23 cellular contexts compared by ENCODE assay signal in genomic region chr1:160239582-160240299, GRCh38. TPM values are rescaled to one million over a fixed set of nuclear protein-coding genes. Genes with fewer than 3 reads are reported as not detected.
DNase-seq lines count a peak whose midpoint lies in the region; ATAC-seq, FAIRE-seq and TF ChIP-seq lines count a peak whose summit lies in the region.
"Had no signal": no experiment of that assay in that cellular context is flagged by ENCODE, and none has a peak within 500 bp of the region (broad histone marks: within the 10 kb centered on the region; RNA-seq: fewer than 3 reads in every experiment).

No MANE protein-coding gene starts in this region.

- H3K79me2 ChIP-seq in GM12878 (ENCODE audit: control insufficient read depth, insufficient read depth, low read length) = no peaks in the 10 kb centered on the region; the same call in none of the 2 replicates

- no peak for FAIRE-seq in GM12878 (lab: Jason Lieb, UNC)
- FAIRE-seq: GM19239 had no signal

- no peak for ATAC-seq in GM12878
- no peak for ATAC-seq in psoas muscle

- CTCF ChIA-PET in A673 (lab: Charles Lee) = interaction anchor here (0.8 kb wide), 1 partner anchor 12 kb away, joined by 3 read pairs; no protein-coding TSS in a partner anchor
- CTCF ChIA-PET in GM12878 (lab: Yijun Ruan, JAX) = interaction anchor here (0.6 to 7.2 kb wide), 10 partner anchors 9 to 138 kb away, joined by 3 to 116 read pairs (median 6); no protein-coding TSS in a partner anchor

- RAD21 ChIA-PET in GM12878 (lab: Charles Lee; ENCODE audit: unreplicated experiment) = interaction anchor here (2.2 to 6.3 kb wide), 3 partner anchors 12 to 46 kb away, joined by 6 to 31 read pairs (median 8); no protein-coding TSS in a partner anchor

- peak overlapping the region; percentile 56 for H3K27ac Mint-ChIP-seq in mesothelial cell of epicardium

- POLR2A ChIA-PET in A673 (lab: Charles Lee; ENCODE audit: low non-redundant PET) = no interaction called here
- POLR2A ChIA-PET in GM12878 (lab: Charles Lee) = no interaction called here

- H3K27me3 ChIP-seq in A673 (replicated peaks; ENCODE audit: insufficient read depth, low read depth, low read length, poor library complexity) (no peaks in the 10 kb centered on the region), GM12878 (replicated peaks in 1 of 2; ENCODE audit: control insufficient read depth in 2 of 2, insufficient read depth in 2 of 2, low read length in 1 of 2) (no peaks in the 10 kb centered on the region), psoas muscle (ENCODE audit: insufficient read depth in 3 of 3, low read length in 2 of 3) (no peaks in the 10 kb centered on the region)

- TF ChIP-seq CTCF in A673 (conservative IDR thresholded peaks at IDR 0.05; ENCODE audit: low read depth, low read length) = no peak
- TF ChIP-seq CTCF in GM12878 (IDR thresholded peaks at IDR 0.05 in 2 of 3, conservative IDR thresholded peaks at IDR 0.05 in 1 of 3; ENCODE audit: control insufficient read depth in 2 of 3, extremely low read depth in 1 of 3, insufficient read depth in 1 of 3, low read depth in 3 of 3, low read length in 3 of 3) = no peak
- TF ChIP-seq CTCF in mesothelial cell of epicardium (IDR thresholded peaks at IDR 0.05; ENCODE audit: unreplicated experiment) = no peak
- TF ChIP-seq CTCF in psoas muscle (IDR thresholded peaks at IDR 0.05) = no peak

- TF ChIP-seq EP300 in Ishikawa (IDR thresholded peaks at IDR 0.05; ENCODE audit: borderline replicate concordance) (no peak), GM12878 (IDR thresholded peaks at IDR 0.05; ENCODE audit: borderline replicate concordance in 1 of 2, control insufficient read depth in 1 of 2, low read depth in 2 of 2, low read length in 2 of 2) (no peak)

- H3K36me3 ChIP-seq in A673 (ENCODE audit: insufficient read depth, low read length, poor library complexity, severe bottlenecking) (peaks cover 82% of the 10 kb centered on the region), GM12878 (ENCODE audit: control insufficient read depth in 2 of 2, insufficient read depth in 2 of 2, low read length in 1 of 2) (peaks cover 9 to 23% of the 10 kb centered on the region in 2 experiments), psoas muscle (ENCODE audit: insufficient read depth in 1 of 2, low read depth in 1 of 2) (peaks cover 2 to 89% of the 10 kb centered on the region in 2 donors)

- peak; percentile 4; the same call in 1 of the 2 replicates for TF ChIP-seq RAD21 in Ishikawa (IDR thresholded peaks at IDR 0.05; ENCODE audit: low read depth)
- TF ChIP-seq RAD21 in GM12878 (IDR thresholded peaks at IDR 0.05; ENCODE audit: insufficient read depth, low read depth, low read length) = no peak

- BruUV-seq in A673 (replicated peaks; lab: Mats Ljungman, UMichigan) (TSS peak; percentile 49), GM12878 (replicated peaks; lab: Mats Ljungman, UMichigan) (TSS peak; percentile 37)

- no peak overlapping the region for H3K4me3 Mint-ChIP-seq in mesothelial cell of epicardium

- intact Hi-C loops in A673 (cut with micrococcal nuclease; ENCODE audit: unreplicated experiment) (no loop called here), GM12878 (cut with micrococcal nuclease; ENCODE audit: unreplicated experiment) (no loop called here), psoas muscle (cut with DNase I) (loop anchor here (5.0 kb wide), 2 partner anchors 42 to 53 kb away; no protein-coding TSS in a partner anchor)

- no peaks in the 10 kb centered on the region for H3K4me1 ChIP-seq in A673 (ENCODE audit: insufficient read depth, low read length, poor library complexity, severe bottlenecking)
- H3K4me1 ChIP-seq in GM12878 (ENCODE audit: control insufficient read depth, insufficient read depth, low read length) = peaks cover 4% of the 10 kb centered on the region; the same call in 1 of the 2 replicates
- peaks cover 43% of the 10 kb centered on the region for H3K4me1 ChIP-seq in psoas muscle

- peaks cover 40% of the 10 kb centered on the region for H3K36me3 Mint-ChIP-seq in mesothelial cell of epicardium

- H4K20me1 ChIP-seq in GM12878 (ENCODE audit: control insufficient read depth, insufficient read depth) = no peaks in the 10 kb centered on the region

- H3K27me3 Mint-ChIP-seq in mesothelial cell of epicardium (ENCODE audit: low read depth) = no peaks in the 10 kb centered on the region

- H3K4me3 ChIP-seq in A673 (ENCODE audit: low read depth, low read length, poor library complexity, severe bottlenecking) (no peak overlapping the region), GM12878 (no peak overlapping the region), psoas muscle (no peak overlapping the region)

- H3K4me1 Mint-ChIP-seq in mesothelial cell of epicardium = peaks cover 1% of the 10 kb centered on the region

- H3K9ac ChIP-seq in GM12878 (ENCODE audit: control insufficient read depth, insufficient read depth, low read length) = no peak overlapping the region

- DNase-seq in A673 (ENCODE audit: low spot score) (no peak), GM12878 (ENCODE audit: low read depth, low spot score) (no peak), mesothelial cell of epicardium (ENCODE audit: low spot score in 2 of 2, unreplicated experiment in 2 of 2) (no peak), psoas muscle (no peak)
- no peak for DNase-seq in effector CD4-positive, alpha-beta T cell
- no peak for DNase-seq in effector CD8-positive, alpha-beta T cell (lab: John Stamatoyannopoulos, UW)
- DNase-seq: 8988T, EL, GOT3, HCEC 1CT, MM.1S, NCI-H1048, NCI-H1417 treated with DMSO at 0.1 percent for 48 hours, NCI-H187, NCI-H446, NCI-H526, OCI-M1, SHP77 had no signal

- SMC1A ChIA-PET in GM12878 (lab: Charles Lee; ENCODE audit: uncharacterized antibody, unreplicated experiment) = interaction anchor here (0.7 to 5.8 kb wide), 9 partner anchors 10 to 154 kb away, joined by 3 to 19 read pairs (median 6); no protein-coding TSS in a partner anchor

- H3K9me3 ChIP-seq in A673 (ENCODE audit: low read depth, low read length, poor library complexity, severe bottlenecking) (no peaks in the 10 kb centered on the region), GM12878 (replicated peaks; ENCODE audit: control insufficient read depth, insufficient read depth, low read length) (no peaks in the 10 kb centered on the region), psoas muscle (no peaks in the 10 kb centered on the region)

- no peak for TF ChIP-seq POLR2A in GM12878 (IDR thresholded peaks at IDR 0.05; ENCODE audit: low read depth, low read length)

- H2AFZ ChIP-seq in GM12878 (ENCODE audit: control insufficient read depth, low read depth, low read length) = no peak overlapping the region

- H3K27ac ChIP-seq in A673 (ENCODE audit: low read depth, low read length, poor library complexity, severe bottlenecking) (no peak overlapping the region), GM12878 (ENCODE audit: control insufficient read depth, insufficient read depth) (no peak overlapping the region), psoas muscle (no peak overlapping the region)
- H3K27ac ChIP-seq: C4-2B had no signal

- WGBS in GM12878 (ENCODE audit: insufficient coverage, insufficient replicate concordance, low lambda C conversion rate, missing lambda C conversion rate) = 94% methylated on average over 24 of the region's 24 CpGs
- 90 to 94% (median 92%) methylated on average over 24 of the region's 24 CpGs for WGBS in psoas muscle, 3 donors

- in situ Hi-C loops in GM12878 (cut with MboI) = no loop called here

- H3K9me3 Mint-ChIP-seq in mesothelial cell of epicardium = no peaks in the 10 kb centered on the region

- H3K4me2 ChIP-seq in GM12878 (ENCODE audit: control insufficient read depth, insufficient read depth) = no peak overlapping the region

RNA-seq across cellular contexts. Expression of gene DCAF8, which starts 22.6 kb away (rescaled TPM):
- total RNA-seq in A673 (2021) (108 and 115 TPM in 2 replicates), GM12878 (2014; rRNA removed) (81.3 and 95.1 TPM in 2 replicates), GM12878 (2014; rRNA removed; fragmentation: Illumina TruSeq; extraction: Trizol) (69.1 and 70.0 TPM in 2 replicates), GM12878 (2021) (88.9 and 108 TPM in 2 replicates), mesothelial cell of epicardium (276 to 299 TPM (median 287 TPM) in 3 replicates), psoas muscle (100 to 1,000 TPM; 135 to 204 (median 188) TPM)
- total RNA-seq in GM12878 (2013; cell fraction: nucleolus; rRNA removed) = 503 and 542 TPM in 2 replicates
- polyA plus RNA-seq in GM12878 (2011; ENCODE audit: low read depth) = 49.4 TPM
- polyA plus RNA-seq in GM12878 (2011; rRNA removed) (152 and 168 TPM in 2 replicates), GM12878 (2014; fragmentation: Illumina TruSeq; extraction: Trizol) (88.0 and 110 TPM in 2 replicates), GM12878 (2014; fragmentation: Nextera tagmentation; extraction: Ambion mirVana) (10 to 100 TPM; 10.4 to 18.7 TPM), GM12878 (2014; rRNA removed) (100 and 101 TPM in 2 replicates), GM12878 (2016; fragmentation: Nextera tagmentation; extraction: Ambion mirVana) (10 to 100 TPM; 83.1 to 86.0 TPM), psoas muscle (100 to 1,000 TPM in 2 of 3 donors, 10 to 100 TPM in 1; 45.4 to 187 (median 106) TPM)
- polyA plus RNA-seq in GM12878 (2011; cell fraction: cytosol; rRNA removed) = 93.7 and 126 TPM in 2 replicates
- polyA plus RNA-seq in GM12878 (2011; cell fraction: nucleus; rRNA removed) = 759 and 982 TPM in 2 replicates
- polyA plus RNA-seq in GM12878 (2012) = 81.8 and 83.3 TPM in 2 replicates
- polyA minus RNA-seq in GM12878 (2011; rRNA and poly(A)+ RNA removed) = 97.6 and 114 TPM in 2 replicates
- polyA minus RNA-seq in GM12878 (2011; cell fraction: cytosol; rRNA and poly(A)+ RNA removed) = 29.4 and 47.1 TPM in 2 replicates
- polyA minus RNA-seq in GM12878 (2011; cell fraction: nucleus; rRNA and poly(A)+ RNA removed) = 136 and 161 TPM in 2 replicates

RNA-seq across cellular contexts. Expression of gene PEA15, which starts 34.6 kb away (rescaled TPM):
- total RNA-seq in A673 (2021) (69.6 and 87.7 TPM in 2 replicates), GM12878 (2014; rRNA removed) (37.6 and 40.2 TPM in 2 replicates), GM12878 (2014; rRNA removed; fragmentation: Illumina TruSeq; extraction: Trizol) (65.1 and 68.1 TPM in 2 replicates), GM12878 (2021) (66.2 and 69.1 TPM in 2 replicates), mesothelial cell of epicardium (37.4 to 42.1 TPM (median 41.2 TPM) in 3 replicates), psoas muscle (100 to 1,000 TPM in 2 of 4 donors, 10 to 100 TPM in 2; 51.2 to 232 (median 95.8) TPM)
- total RNA-seq in GM12878 (2013; cell fraction: nucleolus; rRNA removed) = 11.8 and 13.4 TPM in 2 replicates
- polyA plus RNA-seq in GM12878 (2011; ENCODE audit: low read depth) = 24.7 TPM
- polyA plus RNA-seq in GM12878 (2011; rRNA removed) (173 and 185 TPM in 2 replicates), GM12878 (2014; fragmentation: Illumina TruSeq; extraction: Trizol) (269 and 323 TPM in 2 replicates), GM12878 (2014; fragmentation: Nextera tagmentation; extraction: Ambion mirVana) (10 to 100 TPM; 15.1 to 28.2 TPM), GM12878 (2014; rRNA removed) (113 and 119 TPM in 2 replicates), GM12878 (2016; fragmentation: Nextera tagmentation; extraction: Ambion mirVana) (10 to 100 TPM; 64.4 to 68.2 TPM), psoas muscle (100 to 1,000 TPM in 1 of 3 donors, 10 to 100 TPM in 2; 83.4 to 111 (median 95.9) TPM)
- 166 and 185 TPM in 2 replicates for polyA plus RNA-seq in GM12878 (2011; cell fraction: cytosol; rRNA removed)
- polyA plus RNA-seq in GM12878 (2011; cell fraction: nucleus; rRNA removed) = 69.5 and 83.5 TPM in 2 replicates
- 41.8 and 56.2 TPM in 2 replicates for polyA plus RNA-seq in GM12878 (2012)
- 89.0 and 91.0 TPM in 2 replicates for polyA minus RNA-seq in GM12878 (2011; rRNA and poly(A)+ RNA removed)
- polyA minus RNA-seq in GM12878 (2011; cell fraction: cytosol; rRNA and poly(A)+ RNA removed) = 15.2 and 20.8 TPM in 2 replicates
- 8.1 and 11.2 TPM in 2 replicates for polyA minus RNA-seq in GM12878 (2011; cell fraction: nucleus; rRNA and poly(A)+ RNA removed)

RNA-seq across cellular contexts. Expression of gene PEX19, which starts 45.2 kb away (rescaled TPM):
- 67.0 and 69.1 TPM in 2 replicates for total RNA-seq in A673 (2021)
- 72.6 and 76.5 TPM in 2 replicates for total RNA-seq in GM12878 (2013; cell fraction: nucleolus; rRNA removed)
- total RNA-seq in GM12878 (2014; rRNA removed) = 33.9 and 34.5 TPM in 2 replicates
- total RNA-seq in GM12878 (2014; rRNA removed; fragmentation: Illumina TruSeq; extraction: Trizol) = 26.9 and 27.6 TPM in 2 replicates
- total RNA-seq in GM12878 (2021) = 46.5 and 47.2 TPM in 2 replicates
- 15.4 TPM for polyA plus RNA-seq in GM12878 (2011; ENCODE audit: low read depth)
- polyA plus RNA-seq in GM12878 (2011; rRNA removed) = 58.1 and 72.2 TPM in 2 replicates
- 33.2 and 38.9 TPM in 2 replicates for polyA plus RNA-seq in GM12878 (2011; cell fraction: cytosol; rRNA removed)
- 31.6 and 55.3 TPM in 2 replicates for polyA plus RNA-seq in GM12878 (2011; cell fraction: nucleus; rRNA removed)
- polyA plus RNA-seq in GM12878 (2012) = 20.2 and 24.2 TPM in 2 replicates
- polyA plus RNA-seq in GM12878 (2014; fragmentation: Illumina TruSeq; extraction: Trizol) = 39.1 and 49.5 TPM in 2 replicates
- polyA plus RNA-seq in GM12878 (2014; fragmentation: Nextera tagmentation; extraction: Ambion mirVana) = 10 to 100 TPM; 29.4 to 50.8 TPM
- 24.9 and 27.1 TPM in 2 replicates for polyA plus RNA-seq in GM12878 (2014; rRNA removed)
- polyA plus RNA-seq in GM12878 (2016; fragmentation: Nextera tagmentation; extraction: Ambion mirVana) = 10 to 100 TPM; 40.1 to 42.2 TPM
- 47.9 and 64.5 TPM in 2 replicates for polyA minus RNA-seq in GM12878 (2011; rRNA and poly(A)+ RNA removed)
- polyA minus RNA-seq in GM12878 (2011; cell fraction: cytosol; rRNA and poly(A)+ RNA removed) = 7.1 and 10.7 TPM in 2 replicates
- 36.0 and 42.8 TPM in 2 replicates for polyA minus RNA-seq in GM12878 (2011; cell fraction: nucleus; rRNA and poly(A)+ RNA removed)
- total RNA-seq in mesothelial cell of epicardium = 50.9 to 53.0 TPM (median 52.8 TPM) in 3 replicates
- 10 to 100 TPM; 75.3 to 85.4 (median 78.2) TPM for total RNA-seq in psoas muscle
- 100 to 1,000 TPM in 1 of 3 donors, 10 to 100 TPM in 2; 30.2 to 117 (median 52.7) TPM for polyA plus RNA-seq in psoas muscle

RNA-seq across cellular contexts. Expression of gene CASQ1, which starts 49.4 kb away (rescaled TPM):
- total RNA-seq in A673 (2021) (not detected in 2 replicates), GM12878 (2014; rRNA removed) (0.28 and 0.38 TPM in 2 replicates), GM12878 (2014; rRNA removed; fragmentation: Illumina TruSeq; extraction: Trizol) (0.14 and 0.27 TPM in 2 replicates), GM12878 (2021) (0.21 and 0.40 TPM in 2 replicates), mesothelial cell of epicardium (0.16 to 0.27 TPM in 2 of 3 replicates, not detected in the other), psoas muscle (100 to 1,000 TPM; 399 to 903 (median 583) TPM)
- total RNA-seq in GM12878 (2013; cell fraction: nucleolus; rRNA removed) = 1.0 and 1.7 TPM in 2 replicates
- 0.91 TPM for polyA plus RNA-seq in GM12878 (2011; ENCODE audit: low read depth)
- polyA plus RNA-seq in GM12878 (2011; rRNA removed) (0.73 and 0.77 TPM in 2 replicates), GM12878 (2014; fragmentation: Illumina TruSeq; extraction: Trizol) (0.40 and 0.92 TPM in 2 replicates), GM12878 (2014; fragmentation: Nextera tagmentation; extraction: Ambion mirVana) (under 1 TPM; 0.22 to 0.61 TPM), GM12878 (2014; rRNA removed) (0.44 and 0.95 TPM in 2 replicates), GM12878 (2016; fragmentation: Nextera tagmentation; extraction: Ambion mirVana) (under 1 TPM; 0.10 to 0.42 TPM), psoas muscle (100 to 1,000 TPM; 171 to 412 (median 329) TPM)
- polyA plus RNA-seq in GM12878 (2011; cell fraction: cytosol; rRNA removed) = 0.28 and 0.37 TPM in 2 replicates
- 2.6 and 3.0 TPM in 2 replicates for polyA plus RNA-seq in GM12878 (2011; cell fraction: nucleus; rRNA removed)
- polyA plus RNA-seq in GM12878 (2012) = 0.59 and 0.72 TPM in 2 replicates
- polyA minus RNA-seq in GM12878 (2011; rRNA and poly(A)+ RNA removed) = 0.10 TPM in 1 of 2 replicates, not detected in the other
- not detected in 2 replicates for polyA minus RNA-seq in GM12878 (2011; cell fraction: cytosol; rRNA and poly(A)+ RNA removed)
- 0.57 TPM in 1 of 2 replicates, not detected in the other for polyA minus RNA-seq in GM12878 (2011; cell fraction: nucleus; rRNA and poly(A)+ RNA removed)
- total RNA-seq: LHCN-M2, RPMI7951 had no signal

Comparison
In these comparisons a context has a peak if more than half of its experiments do, and no peak if none do; other contexts are left out.
1. intact Hi-C loops: an anchor here in psoas muscle (5.0 kb wide); none called in A673 and GM12878.